In the genomic region with DNA sequence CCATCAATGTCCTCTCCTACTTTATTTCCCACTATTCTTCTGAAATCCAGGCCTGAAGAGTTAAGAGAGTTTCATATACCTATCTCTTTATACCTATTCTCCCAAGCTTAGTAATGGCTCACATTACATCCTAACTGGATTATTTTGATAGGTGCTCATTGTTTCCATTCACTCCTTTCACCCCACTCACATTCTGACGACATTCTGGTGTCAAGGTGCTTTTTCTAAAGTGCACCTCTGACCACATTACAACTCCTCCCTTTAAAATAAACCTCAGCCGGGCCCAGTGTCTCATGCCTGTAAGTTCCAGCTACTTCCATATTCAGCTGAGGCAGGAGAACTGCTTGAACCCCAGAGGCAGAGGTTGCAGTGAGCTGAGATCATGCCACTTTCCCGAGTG, we compare ENCODE assay signal across 19 cellular contexts.
A peak's percentile ranks its signal among the peaks of the same experiment; 100 is the strongest.
DNase-seq lines count a peak whose midpoint lies in the region; ATAC-seq and TF ChIP-seq lines count a peak whose summit lies in the region.
"Had no signal": no experiment of that assay in that cellular context is flagged by ENCODE, and none has a peak within 500 bp of the region (broad histone marks: within the 10 kb centered on the region; RNA-seq: fewer than 3 reads in every experiment).

No MANE protein-coding gene starts in this region.

- H3K36me3 Mint-ChIP-seq in WTC11: no peaks in the 10 kb centered on the region
- H3K36me3 Mint-ChIP-seq: CD8-positive, alpha-beta T cell; IgD-negative memory B cell had no signal

- ATAC-seq in GM18868 (IDR thresholded peaks at IDR 0.05; ENCODE audit: unreplicated experiment) (peak; percentile 41), WTC11 (no peak), sciatic nerve (peak; percentile 38), GM21717 (IDR thresholded peaks at IDR 0.05; ENCODE audit: unreplicated experiment) (no peak)
- ATAC-seq: CD8-positive, alpha-beta T cell; HCT116; HepG2 had no signal

- DNase-seq in GM12865 (ENCODE audit: low read depth) (peak; percentile 34), WTC11 (ENCODE audit: low spot score) (no peak), sciatic nerve (ENCODE audit: low spot score) (no peak), DMS53 treated with DMSO at 0.1 percent for 48 hours (lab: John Stamatoyannopoulos, UW; ENCODE audit: unreplicated experiment) (no peak)
- DNase-seq: Calu3; CD8-positive, alpha-beta T cell; DND-41; EL; GOT3; H7; HFFc6; KBM-7 had no signal

- H3K9me3 Mint-ChIP-seq in WTC11: no peaks in the 10 kb centered on the region
- H3K9me3 Mint-ChIP-seq: CD8-positive, alpha-beta T cell; HFFc6 had no signal

- H3K4me1 Mint-ChIP-seq in WTC11: peaks cover 26% of the 10 kb centered on the region
- H3K4me1 Mint-ChIP-seq: B cell, IgD-negative memory B cell had no signal

- intact Hi-C loops in sciatic nerve (cut with DNase I): no loop called here

- no peak overlapping the region for H3K4me3 Mint-ChIP-seq in WTC11
- H3K4me3 Mint-ChIP-seq: B cell; CD8-positive, alpha-beta T cell; HFFc6; IgD-negative memory B cell had no signal

- no peaks in the 10 kb centered on the region for H3K27me3 Mint-ChIP-seq in WTC11 (ENCODE audit: low read depth)
- H3K27me3 Mint-ChIP-seq: B cell, IgD-negative memory B cell had no signal

- H3K4me3 ChIP-seq in GM12865 (ENCODE audit: low read depth, low read length): no peak overlapping the region
- H3K4me3 ChIP-seq: BLaER1 treated with 17β-estradiol and CSF1 and Interleukin-3, amounts not matched to agents 10 nM and 100 nM had no signal

- TF ChIP-seq CTCF in GM12865 (IDR thresholded peaks at IDR 0.05; ENCODE audit: insufficient read depth, low read depth, low read length, missing control alignments) (no peak), WTC11 (IDR thresholded peaks at IDR 0.05) (no peak)

- POLR2A ChIA-PET in WTC11 (lab: Charles Lee): no interaction called here

- CTCF ChIA-PET in WTC11 (lab: Charles Lee): no interaction called here

- 0 out of 2 replicates have a peak overlapping the region, but pooled peaks have one; percentile 14 for H3K27ac Mint-ChIP-seq in WTC11
- H3K27ac Mint-ChIP-seq: B cell; CD8-positive, alpha-beta T cell; HFFc6; IgD-negative memory B cell had no signal

TF ChIP-seq in WTC11, 78 proteins besides CTCF, POLR2A, EP300 and RAD21:
- no peak for TF ChIP-seq IRF1 (CRISPR knock-in tag; IDR thresholded peaks at IDR 0.05)
- no peak for TF ChIP-seq TP53 (CRISPR knock-in tag; IDR thresholded peaks at IDR 0.05)
- no peak for TF ChIP-seq FOXP1 (CRISPR knock-in tag; IDR thresholded peaks at IDR 0.05; ENCODE audit: borderline replicate concordance)
- no peak for TF ChIP-seq SMAD3 (CRISPR knock-in tag; IDR thresholded peaks at IDR 0.05; ENCODE audit: borderline replicate concordance)
- no peak for TF ChIP-seq SOX15 (CRISPR knock-in tag; IDR thresholded peaks at IDR 0.05)
- no peak for TF ChIP-seq ATF2 (CRISPR knock-in tag; IDR thresholded peaks at IDR 0.05; ENCODE audit: borderline replicate concordance, low read depth)
- TF ChIP-seq, protein P1, sequence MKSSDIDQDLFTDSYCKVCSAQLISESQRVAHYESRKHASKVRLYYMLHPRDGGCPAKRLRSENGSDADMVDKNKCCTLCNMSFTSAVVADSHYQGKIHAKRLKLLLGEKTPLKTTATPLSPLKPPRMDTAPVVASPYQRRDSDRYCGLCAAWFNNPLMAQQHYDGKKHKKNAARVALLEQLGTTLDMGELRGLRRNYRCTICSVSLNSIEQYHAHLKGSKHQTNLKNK (CRISPR knock-in tag; IDR thresholded peaks at IDR 0.05): no peak
- no peak for TF ChIP-seq EMX1 (CRISPR knock-in tag; IDR thresholded peaks at IDR 0.05)

Comparison
In these comparisons a context has a peak if more than half of its experiments do, and no peak if none do; other contexts are left out.
1. ATAC-seq: peak in GM18868 (single experiment) and sciatic nerve (single experiment); none in WTC11 (single experiment) and GM21717 (single experiment).